8 cellular contexts compared by ENCODE assay signal in the genomic region with DNA sequence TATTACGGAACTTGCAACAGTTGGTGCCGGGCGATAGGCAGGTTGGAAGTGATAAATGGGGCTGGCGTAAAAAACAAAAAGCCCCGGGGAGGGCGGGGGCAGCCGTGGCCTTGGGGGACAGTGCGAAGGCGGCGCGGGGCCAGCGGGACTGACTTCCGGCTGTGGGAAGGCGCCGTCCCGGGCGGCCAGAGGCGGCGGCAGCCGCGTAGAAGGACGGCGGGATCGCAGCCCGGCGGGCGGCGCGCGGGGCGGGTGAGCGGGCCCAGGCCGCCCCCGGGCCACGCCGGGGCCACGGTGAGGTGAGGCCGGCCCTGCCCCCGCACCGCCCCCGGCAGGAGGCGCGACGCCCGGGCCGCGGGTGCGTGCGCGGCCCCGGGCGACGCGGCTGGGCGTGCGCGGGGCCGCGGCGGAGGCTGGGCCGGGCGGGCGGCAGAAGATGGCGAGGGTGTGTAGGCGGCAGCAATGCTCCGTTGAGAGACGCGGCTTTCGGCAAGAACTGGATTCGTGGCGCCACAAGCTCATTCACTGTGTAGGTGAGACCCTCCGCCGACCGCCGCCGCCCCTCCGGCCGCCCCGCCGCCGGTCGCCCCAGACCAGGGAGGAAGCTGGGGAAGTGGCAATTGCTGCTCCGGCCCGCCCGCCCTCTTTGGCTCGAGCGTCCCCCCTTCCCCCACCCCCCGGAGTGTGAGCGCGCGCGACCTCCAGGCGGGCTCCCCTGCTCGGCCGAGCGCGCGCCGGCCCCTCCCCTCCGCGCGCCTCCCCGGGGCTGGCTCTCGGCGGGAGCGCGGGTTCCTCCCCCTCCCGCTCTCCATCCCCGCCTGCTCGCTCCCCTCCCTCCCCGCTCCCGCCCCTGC. TPM values are rescaled to one million over a fixed set of nuclear protein-coding genes. Genes with fewer than 3 reads are reported as not detected.
DNase-seq lines count a peak whose midpoint lies in the region; ATAC-seq and TF ChIP-seq lines count a peak whose summit lies in the region.

A gene (plus strand): TSS at position 432 of the 854 bp plus-strand sequence. CDS start 116,760 bp downstream, outside the sequence.

- H3K9me2 ChIP-seq in PC-3 (replicated peaks; ENCODE audit: low read length), result no peaks in the 10 kb centered on the region

- no peaks in the 10 kb centered on the region for H3K9me3 Mint-ChIP-seq in Caco-2 (ENCODE audit: unreplicated experiment)

- no peaks in the 10 kb centered on the region for H3K27me3 ChIP-seq in Caco-2 (replicated peaks; ENCODE audit: control insufficient read depth, insufficient read depth, low read length)
- no peaks in the 10 kb centered on the region for H3K27me3 ChIP-seq in PC-3 (ENCODE audit: low read length)

- H3K4me3 ChIP-seq in Caco-2 (ENCODE audit: low read depth, low read length) (peak within 1 kb of the TSS; percentile 98), PC-3 (ENCODE audit: low read length) (peak within 1 kb of the TSS; percentile 95)

- H3K4me1 Mint-ChIP-seq in Caco-2 (ENCODE audit: low read depth, unreplicated experiment), result peaks cover 23% of the 10 kb centered on the region

- CTCF ChIA-PET in Caco-2 (lab: Charles Lee), result interaction anchor here (1.9 kb wide), 1 partner anchor 32 kb away, joined by 4 read pairs; no protein-coding TSS in a partner anchor
- CTCF ChIA-PET in PC-3 (lab: Charles Lee), result no interaction called here

- H4K20me1 ChIP-seq in PC-3 (ENCODE audit: low read length), result peaks cover 25% of the 10 kb centered on the region

- H3K4me2 ChIP-seq in PC-3 (ENCODE audit: low read length), result peak within 1 kb of the TSS; percentile 95

- H3K9ac ChIP-seq in PC-3 (ENCODE audit: low read length), result peak within 1 kb of the TSS; percentile 76

- TF ChIP-seq CTCF in Caco-2 (IDR thresholded peaks at IDR 0.05; ENCODE audit: insufficient read depth in 1 of 2, low read depth in 1 of 2, low read length in 1 of 2, severe bottlenecking in 1 of 2, unreplicated experiment in 1 of 2) (no peak), PC-3 (conservative IDR thresholded peaks at IDR 0.05; ENCODE audit: low read depth, low read length) (no peak)

- DNase-seq in Caco-2, result peak; percentile 88 to 93
- peak in 75 of 76 experiments; percentile 31 to 92 (median 83) for DNase-seq in HUDEP-2 (lab: John Stamatoyannopoulos, UW; ENCODE audit: unreplicated experiment in 76 of 76)
- DNase-seq in PC-3, result peak; percentile 72
- DNase-seq in activated T-cell treated with anti-CD3 and anti-CD28 coated beads for 4 hours, result peak; percentile 69
- DNase-seq in epithelial cell of prostate (ENCODE audit: low read depth, low spot score), result no peak
- DNase-seq in mucosa of gallbladder (ENCODE audit: low spot score), result peak; percentile 76
- DNase-seq in stimulated activated CD8-positive, alpha-beta memory T cell treated with anti-CD3 and anti-CD28 coated beads, Interleukin-4, amount 100 ng/mL, for 24 hours (ENCODE audit: low read depth), result peak; percentile 75

- peaks cover 12% of the 10 kb centered on the region for H3K36me3 Mint-ChIP-seq in Caco-2 (ENCODE audit: insufficient read depth, unreplicated experiment)

- BruUV-seq in Caco-2 (replicated peaks; lab: Mats Ljungman, UMichigan) (no TSS peak), PC-3 (replicated peaks; lab: Mats Ljungman, UMichigan) (no TSS peak)

- H3K27ac ChIP-seq in PC-3 (ENCODE audit: low read length) (peak within 1 kb of the TSS; percentile 58), epithelial cell of prostate (peak within 1 kb of the TSS; percentile 90)

- H3K4me1 ChIP-seq in Caco-2 (peaks cover 35% of the 10 kb centered on the region), PC-3 (ENCODE audit: insufficient read depth, low read length) (peaks cover 27% of the 10 kb centered on the region)

- intact Hi-C loops in Caco-2 (cut with micrococcal nuclease; ENCODE audit: unreplicated experiment) (loop anchor here (5.0 kb wide), 1 partner anchor 110 kb away; a partner anchor contains a TSS), PC-3 (cut with micrococcal nuclease) (loop anchor here (1.0 to 5.0 kb wide), 3 partner anchors 110 to 245 kb away; a partner anchor contains a TSS)

- peak within 1 kb of the TSS; percentile 94 for H3K27ac Mint-ChIP-seq in Caco-2 (ENCODE audit: unreplicated experiment)

- H3K27me3 Mint-ChIP-seq in Caco-2 (ENCODE audit: insufficient read depth, unreplicated experiment), result no peaks in the 10 kb centered on the region

- POLR2A ChIA-PET in Caco-2 (lab: Charles Lee), result interaction anchor here (0.6 kb wide), 1 partner anchor 461 kb away, joined by 3 read pairs; no protein-coding TSS in a partner anchor
- POLR2A ChIA-PET in PC-3 (lab: Charles Lee; ENCODE audit: unreplicated experiment), result no interaction called here

- H3F3A ChIP-seq in PC-3 (ENCODE audit: low read length, unreplicated experiment), result no peaks in the 10 kb centered on the region

- peak within 1 kb of the TSS; percentile 82 for H2AFZ ChIP-seq in PC-3 (ENCODE audit: low read length)

- H3K79me2 ChIP-seq in PC-3 (ENCODE audit: low read length), result peaks cover 44% of the 10 kb centered on the region

- H3K9me3 ChIP-seq in Caco-2, result no peaks in the 10 kb centered on the region
- no peaks in the 10 kb centered on the region for H3K9me3 ChIP-seq in PC-3 (ENCODE audit: low read length)

- H3K36me3 ChIP-seq in Caco-2 (ENCODE audit: control insufficient read depth, insufficient read depth, low read length) (no peaks in the 10 kb centered on the region), PC-3 (ENCODE audit: low read depth, low read length) (no peaks in the 10 kb centered on the region)

- peak; percentile 53 for ATAC-seq in GM21360 (IDR thresholded peaks at IDR 0.05; ENCODE audit: unreplicated experiment)
- ATAC-seq in PC-3, result peak; percentile 64

- peak within 1 kb of the TSS; percentile 95 for H3K4me3 Mint-ChIP-seq in Caco-2 (ENCODE audit: unreplicated experiment)

RNA-seq across cellular contexts. Expression of the gene that starts here (rescaled TPM):
- total RNA-seq in Caco-2 (2022) (46.7 and 51.8 TPM in 2 replicates), PC-3 (2014; rRNA removed) (10.5 and 21.0 TPM in 2 replicates), mucosa of gallbladder (56.0 TPM)
